39 cellular contexts compared by ENCODE assay signal in the genomic region with DNA sequence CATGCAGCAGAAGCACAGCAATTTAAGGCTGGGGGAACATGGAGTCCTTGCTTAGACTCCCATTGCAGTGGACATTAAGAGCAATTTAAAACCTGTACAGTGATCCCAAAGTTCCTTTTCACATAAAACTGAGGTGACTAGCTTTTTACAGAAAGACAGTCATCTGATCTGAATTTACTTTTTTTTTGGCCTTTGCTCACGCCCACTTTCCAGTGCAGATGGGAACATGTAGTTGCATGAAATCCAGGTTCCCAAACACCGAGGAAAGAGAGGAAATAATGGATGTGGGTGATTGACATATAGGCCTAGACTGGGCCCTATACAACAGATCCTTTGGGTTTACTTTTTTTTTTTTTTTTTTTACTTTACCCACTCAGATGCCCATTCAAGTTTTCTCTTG.
"Had no signal": no experiment of that assay in that cellular context is flagged by ENCODE, and none has a peak within 500 bp of the region (broad histone marks: within the 10 kb centered on the region; RNA-seq: fewer than 3 reads in every experiment).

No MANE protein-coding gene starts in this region.

- DNase-seq: activated B cell treated with CpG ODN at 0.5 μM for 24 hours; activated CD4-positive, alpha-beta memory T cell treated with anti-CD3 and anti-CD28 coated beads for 36 hours; activated CD4-positive, alpha-beta T cell treated with anti-CD3 and anti-CD28 coated beads for 4 hours; activated CD4-positive, alpha-beta T cell treated with anti-CD3 and anti-CD28 coated beads, Interleukin-2, amount 10 ng/mL, durations not matched to agents 24 days and 14 days; activated CD4-positive, alpha-beta T cell treated with anti-CD3 and anti-CD28 coated beads, Interleukin-2, amount 50 U/mL, for 1 hour; activated CD4-positive, alpha-beta T cell treated with anti-CD3 and anti-CD28 coated beads, Interleukin-2, amount 50 U/mL, for 4 hours; activated CD4-positive, CD25-positive, alpha-beta regulatory T cell treated with anti-CD3 and anti-CD28 coated beads, Interleukin-2, amount 50 U/mL, for 72 hours; activated CD8-positive, alpha-beta memory T cell treated with anti-CD3 and anti-CD28 coated beads, Interleukin-2, amount 50 U/mL, for 4 hours; activated CD8-positive, alpha-beta T cell treated with anti-CD3 and anti-CD28 coated beads for 36 hours; activated effector memory CD4-positive, alpha-beta T cell treated with anti-CD3 and anti-CD28 coated beads, Interleukin-2, amount 50 U/mL, for 16 hours; activated gamma-delta T cell treated with Interleukin-2 at 50 U/mL for 16 hours; activated naive CD4-positive, alpha-beta T cell; activated naive CD4-positive, alpha-beta T cell treated with anti-CD3 and anti-CD28 coated beads for 36 hours; activated naive CD4-positive, alpha-beta T cell treated with anti-CD3 and anti-CD28 coated beads, Interleukin-2, amount 50 U/mL, for 16 hours; activated naive CD8-positive, alpha-beta T cell treated with anti-CD3 and anti-CD28 coated beads for 36 hours; activated T-cell treated with anti-CD3 and anti-CD28 coated beads for 4 hours; activated T-cell treated with anti-CD3 and anti-CD28 coated beads, Interleukin-2, amount 50 U/mL, for 1 hour; activated T-cell treated with anti-CD3 and anti-CD28 coated beads, Interleukin-2, amount 50 U/mL, for 4 hours; activated T-cell treated with anti-CD3 and anti-CD28 coated beads, Interleukin-2, amount 50 U/mL, for 72 hours; adrenal gland; amniotic stem cell; aorta; body of pancreas; brain microvascular endothelial cell; caudate nucleus; T-helper 1 cell; T-helper 2 cell; T-helper 9 cell had no signal

- H3K27ac Mint-ChIP-seq: activated B cell treated with CpG ODN at 0.5 μM for 24 hours; activated CD4-positive, alpha-beta memory T cell treated with anti-CD3 and anti-CD28 coated beads for 36 hours; activated CD4-positive, alpha-beta T cell treated with anti-CD3 and anti-CD28 coated beads, Interleukin-2, amount 10 ng/mL, durations not matched to agents 24 days and 14 days; activated CD8-positive, alpha-beta T cell treated with anti-CD3 and anti-CD28 coated beads for 36 hours; activated naive CD4-positive, alpha-beta T cell treated with anti-CD3 and anti-CD28 coated beads for 36 hours; activated naive CD4-positive, alpha-beta T cell treated with anti-CD3 and anti-CD28 coated beads, Interleukin-2, amount 50 U/mL, for 72 hours; activated naive CD8-positive, alpha-beta T cell treated with anti-CD3 and anti-CD28 coated beads for 36 hours; activated T-cell treated with anti-CD3 and anti-CD28 coated beads, Interleukin-2, amount 50 U/mL, for 72 hours; activated T-helper 1 cell treated with anti-CD3 and anti-CD28 coated beads, Interleukin-12 subunit alpha, Interleukin-12 subunit beta, Interleukin-2, Interleukin-4 antibody, amounts not matched to agents 30 ng/mL and 10 ng/mL and 1 ng/mL, durations not matched to agents 14 hours and 24 hours and 36 hours; activated T-helper 17 cell treated with anti-CD3 and anti-CD28 coated beads, Interleukin-2, amount 50 U/mL, for 72 hours; T-helper 1 cell treated with Interleukin-12 subunit alpha and Interleukin-12 subunit beta and Interleukin-4 antibody, amounts not matched to agents 30 μg/mL and 1 μg/mL, for 36 hours; T-helper 2 cell treated with Interferon-gamma antibody and Interleukin-4, amounts not matched to agents 5 μg/mL and 100 μg/mL, for 36 hours had no signal

- H3K36me3 ChIP-seq: adrenal gland, brain microvascular endothelial cell, breast epithelium, cardiac muscle cell had no signal

- H3K9me3 Mint-ChIP-seq: activated B cell treated with CpG ODN at 0.5 μM for 24 hours; activated CD4-positive, alpha-beta memory T cell treated with anti-CD3 and anti-CD28 coated beads for 36 hours; activated naive CD4-positive, alpha-beta T cell treated with anti-CD3 and anti-CD28 coated beads for 36 hours; activated naive CD4-positive, alpha-beta T cell treated with anti-CD3 and anti-CD28 coated beads, Interleukin-2, amount 50 U/mL, for 72 hours; activated T-cell treated with anti-CD3 and anti-CD28 coated beads, Interleukin-2, amount 50 U/mL, for 4 hours; activated T-cell treated with anti-CD3 and anti-CD28 coated beads, Interleukin-2, amount 50 U/mL, for 72 hours; activated T-helper 1 cell treated with anti-CD3 and anti-CD28 coated beads, Interleukin-12 subunit alpha, Interleukin-12 subunit beta, Interleukin-2, Interleukin-4 antibody, amounts not matched to agents 30 ng/mL and 10 ng/mL and 1 ng/mL, durations not matched to agents 14 hours and 24 hours and 36 hours; T-helper 1 cell treated with Interleukin-12 subunit alpha and Interleukin-12 subunit beta and Interleukin-4 antibody, amounts not matched to agents 30 μg/mL and 1 μg/mL, for 36 hours; T-helper 2 cell treated with Interferon-gamma antibody and Interleukin-4, amounts not matched to agents 5 μg/mL and 100 μg/mL, for 36 hours had no signal

- H3K36me3 Mint-ChIP-seq: activated CD4-positive, alpha-beta memory T cell treated with anti-CD3 and anti-CD28 coated beads for 36 hours; activated naive CD8-positive, alpha-beta T cell treated with anti-CD3 and anti-CD28 coated beads for 36 hours had no signal

- H3K27me3 Mint-ChIP-seq: activated B cell treated with CpG ODN at 0.5 μM for 24 hours; activated CD4-positive, alpha-beta memory T cell treated with anti-CD3 and anti-CD28 coated beads for 36 hours; activated CD4-positive, alpha-beta T cell treated with anti-CD3 and anti-CD28 coated beads, Interleukin-2, amount 10 ng/mL, durations not matched to agents 24 days and 14 days; activated CD8-positive, alpha-beta T cell treated with anti-CD3 and anti-CD28 coated beads for 36 hours; activated naive CD8-positive, alpha-beta T cell treated with anti-CD3 and anti-CD28 coated beads for 36 hours; activated T-helper 17 cell treated with anti-CD3 and anti-CD28 coated beads, Interleukin-2, amount 50 U/mL, for 72 hours had no signal

- H3K9me3 ChIP-seq: adrenal gland, body of pancreas, breast epithelium had no signal

- H3K27ac ChIP-seq: adrenal gland, body of pancreas, brain microvascular endothelial cell, breast epithelium, cardiac muscle cell, VCaP had no signal

- ATAC-seq: activated CD8-positive, alpha-beta T cell treated with anti-CD3 and anti-CD28 coated beads for 36 hours; activated naive CD4-positive, alpha-beta T cell treated with anti-CD3 and anti-CD28 coated beads, Interleukin-2, amount 50 U/mL, for 72 hours; activated T-cell treated with anti-CD3 and anti-CD28 coated beads, Interleukin-2, amount 50 U/mL, for 4 hours; activated T-cell treated with anti-CD3 and anti-CD28 coated beads, Interleukin-2, amount 50 U/mL, for 72 hours; activated T-helper 17 cell treated with anti-CD3 and anti-CD28 coated beads, Interleukin-2, amount 50 U/mL, for 72 hours; body of pancreas had no signal

- H3K27me3 ChIP-seq: adrenal gland, body of pancreas, brain microvascular endothelial cell, breast epithelium, cardiac muscle cell had no signal

- H3K4me3 Mint-ChIP-seq: activated B cell treated with CpG ODN at 0.5 μM for 24 hours; activated CD4-positive, alpha-beta memory T cell treated with anti-CD3 and anti-CD28 coated beads for 36 hours; activated CD4-positive, alpha-beta T cell treated with anti-CD3 and anti-CD28 coated beads, Interleukin-2, amount 10 ng/mL, durations not matched to agents 24 days and 14 days; activated CD8-positive, alpha-beta T cell treated with anti-CD3 and anti-CD28 coated beads for 36 hours; activated naive CD4-positive, alpha-beta T cell treated with anti-CD3 and anti-CD28 coated beads for 36 hours; activated naive CD8-positive, alpha-beta T cell treated with anti-CD3 and anti-CD28 coated beads for 36 hours; activated T-cell treated with anti-CD3 and anti-CD28 coated beads, Interleukin-2, amount 50 U/mL, for 4 hours; activated T-cell treated with anti-CD3 and anti-CD28 coated beads, Interleukin-2, amount 50 U/mL, for 72 hours; activated T-helper 1 cell treated with anti-CD3 and anti-CD28 coated beads, Interleukin-12 subunit alpha, Interleukin-12 subunit beta, Interleukin-2, Interleukin-4 antibody, amounts not matched to agents 30 ng/mL and 10 ng/mL and 1 ng/mL, durations not matched to agents 14 hours and 24 hours and 36 hours; activated T-helper 17 cell treated with anti-CD3 and anti-CD28 coated beads, Interleukin-2, amount 50 U/mL, for 72 hours; central memory CD8-positive, alpha-beta T cell; T-helper 1 cell treated with Interleukin-12 subunit alpha and Interleukin-12 subunit beta and Interleukin-4 antibody, amounts not matched to agents 30 μg/mL and 1 μg/mL, for 36 hours; T-helper 2 cell treated with Interferon-gamma antibody and Interleukin-4, amounts not matched to agents 5 μg/mL and 100 μg/mL, for 36 hours had no signal

- FAIRE-seq: astrocyte, TTC549 had no signal

- H3K4me3 ChIP-seq: adrenal gland, body of pancreas, breast epithelium, cardiac muscle cell had no signal

- H3K4me1 Mint-ChIP-seq: activated B cell treated with CpG ODN at 0.5 μM for 24 hours; activated CD4-positive, alpha-beta T cell treated with anti-CD3 and anti-CD28 coated beads, Interleukin-2, amount 10 ng/mL, durations not matched to agents 24 days and 14 days; activated naive CD8-positive, alpha-beta T cell treated with anti-CD3 and anti-CD28 coated beads for 36 hours; activated T-helper 17 cell treated with anti-CD3 and anti-CD28 coated beads, Interleukin-2, amount 50 U/mL, for 72 hours; central memory CD8-positive, alpha-beta T cell had no signal

- H3K4me1 ChIP-seq: adrenal gland, body of pancreas, breast epithelium had no signal
